8 cellular contexts compared by ENCODE assay signal in the genomic region with DNA sequence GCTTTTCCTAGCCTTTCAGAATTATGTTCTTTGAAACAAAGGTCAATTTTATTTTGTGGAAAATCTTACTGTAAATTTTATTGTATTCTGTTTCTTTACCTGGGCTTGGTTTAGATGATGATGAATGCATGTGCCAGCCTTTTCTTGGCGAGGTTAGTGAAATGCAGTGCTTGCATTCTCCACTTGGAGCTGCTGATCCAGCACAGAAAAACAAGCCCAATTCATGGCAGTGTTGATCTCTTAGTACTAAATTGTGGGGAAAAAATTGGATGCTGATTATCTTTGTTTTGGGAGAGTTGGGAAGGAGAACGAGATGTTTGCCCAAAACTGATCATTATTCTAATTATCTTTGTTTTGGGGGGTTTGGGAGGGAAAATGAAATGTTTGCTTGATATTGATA. TPM values are rescaled to one million over a fixed set of nuclear protein-coding genes. Genes with fewer than 3 reads are reported as not detected.
DNase-seq lines count a peak whose midpoint lies in the region; ATAC-seq lines count a peak whose summit lies in the region.

No MANE protein-coding gene starts in this region.

- peak; percentile 60 for DNase-seq in AG08395 (ENCODE audit: low spot score)
- DNase-seq in H4 (ENCODE audit: low spot score) = peak; percentile 21
- DNase-seq in amniotic epithelial cell (ENCODE audit: low read depth) = peak; percentile 57
- no peak for DNase-seq in left lobe of liver (ENCODE audit: low spot score)
- no peak for DNase-seq in GOT3 (lab: John Stamatoyannopoulos, UW)
- DNase-seq in activated naive CD4-positive, alpha-beta T cell treated with anti-CD3 and anti-CD28 coated beads, Interleukin-2, amount 50 U/mL, for 16 hours = no peak

- ATAC-seq in left lobe of liver (peak; percentile 43), HG03139 (IDR thresholded peaks at IDR 0.05; ENCODE audit: unreplicated experiment) (no peak), GM21447 (IDR thresholded peaks at IDR 0.05; ENCODE audit: unreplicated experiment) (no peak)

RNA-seq across cellular contexts. Expression of gene HABP4, which starts 3.7 kb away (rescaled TPM):
- total RNA-seq in H4 (2014; rRNA removed; shearing (Covaris generic)) = 2.1 and 5.7 TPM in 2 replicates
- total RNA-seq in left lobe of liver = 2.4 TPM

RNA-seq across cellular contexts. Expression of gene ZNF367, which starts 35.5 kb away (rescaled TPM):
- 9.9 and 11.6 TPM in 2 replicates for total RNA-seq in H4 (2014; rRNA removed; shearing (Covaris generic))
- 1.0 TPM for total RNA-seq in left lobe of liver

Comparison
In these comparisons a context has a peak if more than half of its experiments do, and no peak if none do; other contexts are left out.
1. DNase-seq: peak in AG08395 (single experiment), H4 (single experiment) and amniotic epithelial cell (single experiment); none in left lobe of liver (single experiment), GOT3 (single experiment) and activated naive CD4-positive, alpha-beta T cell treated with anti-CD3 and anti-CD28 coated beads, Interleukin-2, amount 50 U/mL, for 16 hours (single experiment).